ENCODE assay signal across 13 cellular contexts in genomic region chr15:46815765-46816164, GRCh38.
DNase-seq lines count a peak whose midpoint lies in the region; ATAC-seq and TF ChIP-seq lines count a peak whose summit lies in the region.
"Had no signal": no experiment of that assay in that cellular context is flagged by ENCODE, and none has a peak within 500 bp of the region (broad histone marks: within the 10 kb centered on the region; RNA-seq: fewer than 3 reads in every experiment).

No MANE protein-coding gene starts in this region.

- H3K36me3 ChIP-seq in Caco-2 (ENCODE audit: control insufficient read depth, insufficient read depth, low read length) = no peaks in the 10 kb centered on the region
- H3K36me3 ChIP-seq: prostate gland had no signal

- intact Hi-C loops in Caco-2 (cut with micrococcal nuclease; ENCODE audit: unreplicated experiment) = no loop called here

- H3K4me1 ChIP-seq in Caco-2 = no peaks in the 10 kb centered on the region
- H3K4me1 ChIP-seq: prostate gland had no signal

- H3K9me3 Mint-ChIP-seq in chondrocyte (ENCODE audit: low read depth) (no peaks in the 10 kb centered on the region), Caco-2 (ENCODE audit: unreplicated experiment) (no peaks in the 10 kb centered on the region)

- POLR2A ChIA-PET in Caco-2 (lab: Charles Lee) = no interaction called here

- CTCF ChIA-PET in Caco-2 (lab: Charles Lee) = no interaction called here

- no peaks in the 10 kb centered on the region for H3K27me3 Mint-ChIP-seq in chondrocyte (ENCODE audit: low read depth)
- no peaks in the 10 kb centered on the region for H3K27me3 Mint-ChIP-seq in Caco-2 (ENCODE audit: insufficient read depth, unreplicated experiment)
- H3K27me3 Mint-ChIP-seq: activated CD4-positive, alpha-beta memory T cell treated with anti-CD3 and anti-CD28 coated beads for 36 hours had no signal

- H3K27ac Mint-ChIP-seq in chondrocyte (ENCODE audit: unreplicated experiment) (no peak overlapping the region), Caco-2 (ENCODE audit: unreplicated experiment) (no peak overlapping the region)
- H3K27ac Mint-ChIP-seq: activated CD4-positive, alpha-beta memory T cell treated with anti-CD3 and anti-CD28 coated beads for 36 hours; activated T-cell treated with anti-CD3 and anti-CD28 coated beads, Interleukin-2, amount 50 U/mL, for 72 hours had no signal

- no TSS peak for BruUV-seq in Caco-2 (replicated peaks; lab: Mats Ljungman, UMichigan)

- ATAC-seq in HG02973 (IDR thresholded peaks at IDR 0.05; ENCODE audit: unreplicated experiment) = no peak
- ATAC-seq: activated T-cell treated with anti-CD3 and anti-CD28 coated beads, Interleukin-2, amount 50 U/mL, for 72 hours; left lobe of liver had no signal

- no peaks in the 10 kb centered on the region for H3K36me3 Mint-ChIP-seq in chondrocyte (ENCODE audit: low read depth)
- H3K36me3 Mint-ChIP-seq in Caco-2 (ENCODE audit: insufficient read depth, unreplicated experiment) = no peaks in the 10 kb centered on the region
- H3K36me3 Mint-ChIP-seq: activated CD4-positive, alpha-beta memory T cell treated with anti-CD3 and anti-CD28 coated beads for 36 hours had no signal

- no peak overlapping the region for H3K4me3 ChIP-seq in Caco-2 (ENCODE audit: low read depth, low read length)
- H3K4me3 ChIP-seq: prostate gland had no signal

- H3K27me3 ChIP-seq in Caco-2 (replicated peaks; ENCODE audit: control insufficient read depth, insufficient read depth, low read length) = no peaks in the 10 kb centered on the region

- H3K4me1 Mint-ChIP-seq in chondrocyte (ENCODE audit: low read depth) (no peaks in the 10 kb centered on the region), Caco-2 (ENCODE audit: low read depth, unreplicated experiment) (no peaks in the 10 kb centered on the region)

- DNase-seq in Ammon's horn (ENCODE audit: low spot score) (peak; percentile 3), HT-29 (ENCODE audit: low spot score) (peak; percentile 7), NCI-H510A (lab: John Stamatoyannopoulos, UW) (peak; percentile 53), chondrocyte (ENCODE audit: low spot score) (peak; percentile 53), GF-D8 (lab: John Stamatoyannopoulos, UW) (no peak), 8988T (no peak), Caco-2 (no peak)
- DNase-seq: activated CD4-positive, alpha-beta memory T cell treated with anti-CD3 and anti-CD28 coated beads for 36 hours; activated T-cell treated with anti-CD3 and anti-CD28 coated beads, Interleukin-2, amount 50 U/mL, for 72 hours; NCI-H1930 had no signal

- H3K4me3 Mint-ChIP-seq in chondrocyte (ENCODE audit: unreplicated experiment) (no peak overlapping the region), Caco-2 (ENCODE audit: unreplicated experiment) (no peak overlapping the region)
- H3K4me3 Mint-ChIP-seq: activated CD4-positive, alpha-beta memory T cell treated with anti-CD3 and anti-CD28 coated beads for 36 hours; activated T-cell treated with anti-CD3 and anti-CD28 coated beads, Interleukin-2, amount 50 U/mL, for 72 hours had no signal

- H3K9me3 ChIP-seq in Caco-2 = no peaks in the 10 kb centered on the region
- H3K9me3 ChIP-seq: prostate gland had no signal

- TF ChIP-seq CTCF in chondrocyte (IDR thresholded peaks at IDR 0.05) = no peak
- no peak for TF ChIP-seq CTCF in Caco-2 (IDR thresholded peaks at IDR 0.05; ENCODE audit: insufficient read depth in 1 of 2, low read depth in 1 of 2, low read length in 1 of 2, severe bottlenecking in 1 of 2, unreplicated experiment in 1 of 2)

Comparison
In these comparisons a context has a peak if more than half of its experiments do, and no peak if none do; other contexts are left out.
1. DNase-seq: peak in Ammon's horn (single experiment), HT-29 (single experiment), NCI-H510A (single experiment) and chondrocyte (single experiment); none in GF-D8 (single experiment), 8988T (single experiment) and Caco-2 (0 of 2).